ENCODE assay signal across 8 cellular contexts in genomic region chr13:50208826-50209335, GRCh38.
DNase-seq lines count a peak whose midpoint lies in the region; ATAC-seq, FAIRE-seq and TF ChIP-seq lines count a peak whose summit lies in the region.

No MANE protein-coding gene starts in this region.

- intact Hi-C loops in right lobe of liver (cut with DNase I), result no loop called here

- H3K36me3 ChIP-seq in right lobe of liver, result no peaks in the 10 kb centered on the region

- H3K9me3 ChIP-seq in right lobe of liver, result no peaks in the 10 kb centered on the region

- peak; percentile 76 for DNase-seq in NCI-H82 (lab: John Stamatoyannopoulos, UW)
- no peak for DNase-seq in NCI-H82 treated with DMSO at 0.1 percent for 48 hours (lab: John Stamatoyannopoulos, UW; ENCODE audit: unreplicated experiment)
- peak; percentile 80 for DNase-seq in NOMO-1 treated with dmso at 0.1 percent for 144 hours (lab: John Stamatoyannopoulos, UW; ENCODE audit: unreplicated experiment)
- no peak for DNase-seq in coronary artery (ENCODE audit: low spot score)
- DNase-seq in right lobe of liver, result peak in 2 of 3 donors; percentile 42 to 70
- DNase-seq in urothelium cell line (ENCODE audit: low spot score), result peak; percentile 47

- TF ChIP-seq POLR2A in right lobe of liver (IDR thresholded peaks at IDR 0.05), result no peak

- peak; percentile 84 to 91 (median 86) for ATAC-seq in right lobe of liver
- ATAC-seq in GM18511 (IDR thresholded peaks at IDR 0.05; ENCODE audit: unreplicated experiment), result no peak
- no peak for ATAC-seq in GM18517 (IDR thresholded peaks at IDR 0.05; ENCODE audit: unreplicated experiment)

- H3K27ac ChIP-seq in coronary artery, result no peak overlapping the region
- no peak overlapping the region for H3K27ac ChIP-seq in right lobe of liver

- peak overlapping the region; percentile 55 for H3K4me3 ChIP-seq in coronary artery
- peak overlapping the region; percentile 20 to 45 (median 35) for H3K4me3 ChIP-seq in right lobe of liver

- TF ChIP-seq CTCF in coronary artery (IDR thresholded peaks at IDR 0.05), result no peak
- TF ChIP-seq CTCF in right lobe of liver (IDR thresholded peaks at IDR 0.05), result no peak

- 19% methylated on average over 8 of the region's 9 CpGs for WGBS in right lobe of liver (ENCODE audit: insufficient coverage, low coverage, low lambda C conversion rate, missing lambda C conversion rate)

- H3K4me1 ChIP-seq in right lobe of liver, result peaks cover 0 to 9% (median 0%) of the 10 kb centered on the region in 4 donors

- no peaks in the 10 kb centered on the region for H3K27me3 ChIP-seq in right lobe of liver

- no peak for FAIRE-seq in urothelium cell line (lab: Jason Lieb, UNC)

Comparison
In these comparisons a context has a peak if more than half of its experiments do, and no peak if none do; other contexts are left out.
1. DNase-seq: peak in NCI-H82 (single experiment), NOMO-1 treated with dmso at 0.1 percent for 144 hours (single experiment), right lobe of liver (2 of 3) and urothelium cell line (single experiment); none in NCI-H82 treated with DMSO at 0.1 percent for 48 hours (single experiment) and coronary artery (single experiment).
2. ATAC-seq: peak in right lobe of liver (4 of 4); none in GM18511 (single experiment) and GM18517 (single experiment).